8 cellular contexts compared by ENCODE assay signal in the genomic region with DNA sequence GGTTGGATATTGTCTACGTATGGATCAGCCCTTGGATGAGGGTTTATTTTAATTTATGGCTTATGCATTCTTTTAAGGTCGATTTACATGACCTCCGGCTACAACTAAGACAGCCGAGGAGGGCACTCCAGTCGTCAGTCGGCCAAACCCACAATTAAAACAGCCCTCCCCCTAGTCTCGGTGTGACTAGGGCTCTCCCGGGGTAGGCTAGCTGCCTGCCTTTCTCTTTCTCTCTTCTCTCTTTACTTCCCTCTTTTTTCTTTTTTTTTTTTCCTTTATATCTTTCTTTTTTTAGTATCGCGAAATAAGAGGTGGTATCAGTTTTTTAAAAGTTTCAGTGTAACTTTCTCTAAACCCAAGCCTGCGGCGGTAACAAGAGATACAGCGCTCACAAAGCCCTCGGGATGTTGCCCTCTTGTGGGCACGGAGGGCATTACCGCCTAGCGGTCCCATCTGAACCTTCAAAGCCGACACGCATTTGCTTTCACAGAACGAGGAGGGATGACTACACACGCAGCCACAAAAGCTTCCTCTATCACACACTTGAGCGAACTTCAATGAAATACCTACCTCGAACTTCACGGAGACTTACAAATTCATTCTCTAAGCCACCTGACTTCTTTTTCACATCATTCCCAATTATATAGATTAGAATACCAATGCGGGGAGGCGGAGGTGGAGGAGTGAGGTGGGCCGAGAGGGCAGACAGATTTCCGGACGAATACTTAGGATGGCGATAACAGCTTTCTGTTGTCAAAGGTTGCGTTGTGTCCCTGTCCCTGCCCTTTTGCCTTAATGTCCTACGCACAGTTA.
A peak's percentile ranks its signal among the peaks of the same experiment; 100 is the strongest.
DNase-seq lines count a peak whose midpoint lies in the region; ATAC-seq, FAIRE-seq and TF ChIP-seq lines count a peak whose summit lies in the region.

No MANE protein-coding gene starts in this region.

- DNase-seq in NCI-H2171 treated with DMSO at 0.1 percent for 48 hours (lab: John Stamatoyannopoulos, UW) (peak; percentile 33), NCI-H2171 (lab: John Stamatoyannopoulos, UW) (no peak), NCI-H146 treated with DMSO at 0.1 percent for 48 hours (lab: John Stamatoyannopoulos, UW; ENCODE audit: unreplicated experiment) (peak; percentile 31), brain microvascular endothelial cell (peak; percentile 92), skeletal muscle cell (ENCODE audit: low read depth) (peak; percentile 67)

- no peak overlapping the region for H3K27ac ChIP-seq in brain microvascular endothelial cell

- H3K27me3 ChIP-seq in brain microvascular endothelial cell (replicated peaks) (peaks cover 14% of the 10 kb centered on the region), iPS-15b (ENCODE audit: control insufficient read depth, insufficient read depth, low read length) (peaks cover 99% of the 10 kb centered on the region)

- H3K9me3 ChIP-seq in iPS-15b (ENCODE audit: control insufficient read depth, insufficient read depth, low read length): no peaks in the 10 kb centered on the region

- H3K4me3 ChIP-seq in brain microvascular endothelial cell (ENCODE audit: low read depth, low read length) (peak overlapping the region; percentile 67), iPS-15b (ENCODE audit: low read depth, low read length) (peak overlapping the region; percentile 71), skeletal muscle cell (ENCODE audit: low read depth, low read length) (peak overlapping the region; percentile 69)

- H3K36me3 ChIP-seq in brain microvascular endothelial cell (replicated peaks) (no peaks in the 10 kb centered on the region), iPS-15b (ENCODE audit: control insufficient read depth, insufficient read depth, low read length) (no peaks in the 10 kb centered on the region)

- peak; percentile 98 for TF ChIP-seq CTCF in brain microvascular endothelial cell (IDR thresholded peaks at IDR 0.05; ENCODE audit: low read depth, low read length, missing control alignments)

- FAIRE-seq in TTC549 (lab: Jason Lieb, UNC): peak; percentile 67

- H3K9ac ChIP-seq in iPS-15b (ENCODE audit: low read depth, low read length): no peak overlapping the region

- in situ Hi-C loops in brain microvascular endothelial cell (cut with HindIII; ENCODE audit: low pct_ligation_motif_present, low sequenced_read_pairs): no loop called here

- peaks cover 5% of the 10 kb centered on the region for H3K4me1 ChIP-seq in iPS-15b (ENCODE audit: control insufficient read depth, insufficient read depth, low read length)

- ATAC-seq in HG02885 (IDR thresholded peaks at IDR 0.05; ENCODE audit: poor library complexity, unreplicated experiment): peak; percentile 93
